Comparison of ENCODE assay signal across 1 cellular context in the genomic region with DNA sequence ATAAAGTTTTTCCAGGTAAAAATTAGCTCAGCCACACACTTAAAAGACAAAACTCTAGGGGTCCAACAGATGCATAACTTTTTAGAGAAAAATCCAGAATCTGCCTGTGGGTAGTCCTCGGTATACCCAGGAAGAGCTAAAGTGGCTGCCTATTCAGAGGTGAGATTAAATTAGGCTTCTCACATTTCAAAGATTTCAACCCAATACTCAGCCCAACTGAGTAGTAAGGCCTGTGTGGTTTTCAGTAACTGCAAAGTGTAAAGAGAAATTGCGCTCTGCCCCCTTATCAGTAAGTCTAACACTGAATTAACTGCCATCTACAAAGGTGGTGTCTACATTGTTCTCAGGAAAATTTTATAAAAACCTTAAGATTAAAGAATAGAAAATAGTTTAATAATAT.
TF ChIP-seq lines count a peak whose summit lies in the region.

No MANE protein-coding gene starts in this region.

TF ChIP-seq in K562, 482 proteins besides CTCF, POLR2A, EP300 and RAD21 (continued from another document):
- TF ChIP-seq TSC22D4 (tag; IDR thresholded peaks at IDR 0.05) (no peak), CBX1 (IDR thresholded peaks at IDR 0.05; ENCODE audit: low read depth) (no peak), NFIX (CRISPR knock-in tag; IDR thresholded peaks at IDR 0.05; ENCODE audit: low read depth) (no peak), MYC (IDR thresholded peaks at IDR 0.05; ENCODE audit: low read depth, low read length) (no peak), MYC (CRISPR knock-in tag; IDR thresholded peaks at IDR 0.05; ENCODE audit: borderline replicate concordance, low read depth) (no peak), TCFL5 (CRISPR knock-in tag; conservative IDR thresholded peaks at IDR 0.05) (no peak)
- TF ChIP-seq, protein P1, sequence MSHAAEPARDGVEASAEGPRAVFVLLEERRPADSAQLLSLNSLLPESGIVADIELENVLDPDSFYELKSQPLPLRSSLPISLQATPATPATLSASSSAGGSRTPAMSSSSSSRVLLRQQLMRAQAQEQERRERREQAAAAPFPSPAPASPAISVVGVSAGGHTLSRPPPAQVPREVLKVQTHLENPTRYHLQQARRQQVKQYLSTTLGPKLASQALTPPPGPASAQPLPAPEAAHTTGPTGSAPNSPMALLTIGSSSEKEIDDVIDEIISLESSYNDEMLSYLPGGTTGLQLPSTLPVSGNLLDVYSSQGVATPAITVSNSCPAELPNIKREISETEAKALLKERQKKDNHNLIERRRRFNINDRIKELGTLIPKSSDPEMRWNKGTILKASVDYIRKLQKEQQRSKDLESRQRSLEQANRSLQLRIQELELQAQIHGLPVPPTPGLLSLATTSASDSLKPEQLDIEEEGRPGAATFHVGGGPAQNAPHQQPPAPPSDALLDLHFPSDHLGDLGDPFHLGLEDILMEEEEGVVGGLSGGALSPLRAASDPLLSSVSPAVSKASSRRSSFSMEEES (CRISPR knock-in tag; IDR thresholded peaks at IDR 0.05): no peak
